ENCODE assay signal across 16 cellular contexts in the genomic region with DNA sequence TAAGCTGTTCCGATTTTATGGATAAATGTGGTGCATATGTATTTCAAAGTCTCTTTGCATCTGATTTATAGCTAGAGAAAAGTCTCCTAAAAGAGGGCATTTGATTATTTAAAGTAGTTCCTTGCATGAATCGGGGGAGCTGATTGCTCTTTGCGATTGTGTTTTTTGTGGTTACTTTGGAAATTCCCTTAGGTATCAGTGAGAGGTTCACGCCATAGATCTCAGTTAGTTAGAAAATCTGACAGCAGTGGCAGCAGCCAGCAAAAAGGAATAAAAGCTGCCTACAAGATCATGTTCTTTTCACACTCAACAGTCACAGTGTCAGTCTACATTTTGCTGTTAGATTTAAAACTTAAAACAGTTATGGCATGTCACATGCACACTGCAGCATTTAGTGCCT.
DNase-seq lines count a peak whose midpoint lies in the region; TF ChIP-seq lines count a peak whose summit lies in the region.
"Had no signal": no experiment of that assay in that cellular context is flagged by ENCODE, and none has a peak within 500 bp of the region (broad histone marks: within the 10 kb centered on the region; RNA-seq: fewer than 3 reads in every experiment).

No MANE protein-coding gene starts in this region.

- no peaks in the 10 kb centered on the region for H3K79me2 ChIP-seq in neural cell (replicated peaks; ENCODE audit: insufficient read depth, low read length)

- no peaks in the 10 kb centered on the region for H4K20me1 ChIP-seq in neural cell (ENCODE audit: insufficient read depth)

- peak overlapping the region; percentile 2 for H3K27ac ChIP-seq in neural cell (ENCODE audit: low read length)
- H3K27ac ChIP-seq: 22Rv1, A549, C4-2B had no signal

- no peaks in the 10 kb centered on the region for H3F3A ChIP-seq in neural cell (ENCODE audit: insufficient read depth, low read length, poor library complexity, severe bottlenecking)

- H3K4me2 ChIP-seq in neural cell (ENCODE audit: low read length): no peak overlapping the region
- H3K4me2 ChIP-seq: A549 had no signal

- no peak for TF ChIP-seq RAD21 in neural cell (conservative IDR thresholded peaks at IDR 0.05)

- peak; percentile 71 for TF ChIP-seq EP300 in neural cell (conservative IDR thresholded peaks at IDR 0.05; ENCODE audit: poor library complexity, severe bottlenecking)

- H3K4me3 ChIP-seq in neural cell (ENCODE audit: low read length): no peak overlapping the region
- H3K4me3 ChIP-seq: A549 had no signal

- H3K9me3 ChIP-seq in neural cell (ENCODE audit: low read length): no peaks in the 10 kb centered on the region
- H3K9me3 ChIP-seq: A549, Caco-2 had no signal

- no peaks in the 10 kb centered on the region for H3K36me3 ChIP-seq in neural cell (ENCODE audit: insufficient read depth, low read length)

- no peak overlapping the region for H3K9ac ChIP-seq in neural cell (ENCODE audit: low read length)

- no peak overlapping the region for H2AFZ ChIP-seq in neural cell (ENCODE audit: low read depth, low read length)

- no peaks in the 10 kb centered on the region for H3K27me3 ChIP-seq in neural cell (ENCODE audit: insufficient read depth, low read depth, low read length)

- no peaks in the 10 kb centered on the region for H3K9me2 ChIP-seq in neural cell (ENCODE audit: insufficient read depth, low read length)

- no peak for TF ChIP-seq CTCF in neural cell (IDR thresholded peaks at IDR 0.05; ENCODE audit: poor library complexity, severe bottlenecking)

- DNase-seq in NCI-H82 (lab: John Stamatoyannopoulos, UW) (peak; percentile 24), NCI-H82 treated with DMSO at 0.1 percent for 48 hours (lab: John Stamatoyannopoulos, UW; ENCODE audit: unreplicated experiment) (no peak), OCI-M1 (lab: John Stamatoyannopoulos, UW) (peak; percentile 11), NCI-H510A (lab: John Stamatoyannopoulos, UW) (no peak), NCI-H1092 (lab: John Stamatoyannopoulos, UW) (no peak)
- DNase-seq in stimulated activated CD4-positive, alpha-beta T cell treated with anti-CD3 and anti-CD28 coated beads, Interleukin-2, amount 100 ng/mL, for 48 hours: no peak
- DNase-seq: AML-193; Caco-2; CD4-positive, alpha-beta T cell; GF-D8; GOT3; H7 had no signal

TF ChIP-seq in neural cell, 6 proteins besides CTCF, POLR2A, EP300 and RAD21:
- TF ChIP-seq, protein P1, sequence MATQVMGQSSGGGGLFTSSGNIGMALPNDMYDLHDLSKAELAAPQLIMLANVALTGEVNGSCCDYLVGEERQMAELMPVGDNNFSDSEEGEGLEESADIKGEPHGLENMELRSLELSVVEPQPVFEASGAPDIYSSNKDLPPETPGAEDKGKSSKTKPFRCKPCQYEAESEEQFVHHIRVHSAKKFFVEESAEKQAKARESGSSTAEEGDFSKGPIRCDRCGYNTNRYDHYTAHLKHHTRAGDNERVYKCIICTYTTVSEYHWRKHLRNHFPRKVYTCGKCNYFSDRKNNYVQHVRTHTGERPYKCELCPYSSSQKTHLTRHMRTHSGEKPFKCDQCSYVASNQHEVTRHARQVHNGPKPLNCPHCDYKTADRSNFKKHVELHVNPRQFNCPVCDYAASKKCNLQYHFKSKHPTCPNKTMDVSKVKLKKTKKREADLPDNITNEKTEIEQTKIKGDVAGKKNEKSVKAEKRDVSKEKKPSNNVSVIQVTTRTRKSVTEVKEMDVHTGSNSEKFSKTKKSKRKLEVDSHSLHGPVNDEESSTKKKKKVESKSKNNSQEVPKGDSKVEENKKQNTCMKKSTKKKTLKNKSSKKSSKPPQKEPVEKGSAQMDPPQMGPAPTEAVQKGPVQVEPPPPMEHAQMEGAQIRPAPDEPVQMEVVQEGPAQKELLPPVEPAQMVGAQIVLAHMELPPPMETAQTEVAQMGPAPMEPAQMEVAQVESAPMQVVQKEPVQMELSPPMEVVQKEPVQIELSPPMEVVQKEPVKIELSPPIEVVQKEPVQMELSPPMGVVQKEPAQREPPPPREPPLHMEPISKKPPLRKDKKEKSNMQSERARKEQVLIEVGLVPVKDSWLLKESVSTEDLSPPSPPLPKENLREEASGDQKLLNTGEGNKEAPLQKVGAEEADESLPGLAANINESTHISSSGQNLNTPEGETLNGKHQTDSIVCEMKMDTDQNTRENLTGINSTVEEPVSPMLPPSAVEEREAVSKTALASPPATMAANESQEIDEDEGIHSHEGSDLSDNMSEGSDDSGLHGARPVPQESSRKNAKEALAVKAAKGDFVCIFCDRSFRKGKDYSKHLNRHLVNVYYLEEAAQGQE (IDR thresholded peaks at IDR 0.05; ENCODE audit: borderline replicate concordance): no peak
- TF ChIP-seq EZH2 (IDR thresholded peaks at IDR 0.05; ENCODE audit: borderline replicate concordance, insufficient read depth, low read length, poor library complexity, severe bottlenecking) (no peak), SMC3 (conservative IDR thresholded peaks at IDR 0.05; ENCODE audit: poor library complexity) (no peak), MXI1 (conservative IDR thresholded peaks at IDR 0.05; ENCODE audit: poor library complexity, severe bottlenecking) (no peak), POLR2AphosphoS5 (IDR thresholded peaks at IDR 0.05) (peak; percentile 31), TAF1 (IDR thresholded peaks at IDR 0.05; ENCODE audit: low read depth) (no peak)

Comparison
In these comparisons a context has a peak if more than half of its experiments do, and no peak if none do; other contexts are left out.
1. DNase-seq: peak in NCI-H82 (single experiment) and OCI-M1 (single experiment); none in NCI-H82 treated with DMSO at 0.1 percent for 48 hours (single experiment), NCI-H510A (single experiment), stimulated activated CD4-positive, alpha-beta T cell treated with anti-CD3 and anti-CD28 coated beads, Interleukin-2, amount 100 ng/mL, for 48 hours (0 of 2) and NCI-H1092 (single experiment).